ENCODE assay signal across 1 cellular context in the genomic region with DNA sequence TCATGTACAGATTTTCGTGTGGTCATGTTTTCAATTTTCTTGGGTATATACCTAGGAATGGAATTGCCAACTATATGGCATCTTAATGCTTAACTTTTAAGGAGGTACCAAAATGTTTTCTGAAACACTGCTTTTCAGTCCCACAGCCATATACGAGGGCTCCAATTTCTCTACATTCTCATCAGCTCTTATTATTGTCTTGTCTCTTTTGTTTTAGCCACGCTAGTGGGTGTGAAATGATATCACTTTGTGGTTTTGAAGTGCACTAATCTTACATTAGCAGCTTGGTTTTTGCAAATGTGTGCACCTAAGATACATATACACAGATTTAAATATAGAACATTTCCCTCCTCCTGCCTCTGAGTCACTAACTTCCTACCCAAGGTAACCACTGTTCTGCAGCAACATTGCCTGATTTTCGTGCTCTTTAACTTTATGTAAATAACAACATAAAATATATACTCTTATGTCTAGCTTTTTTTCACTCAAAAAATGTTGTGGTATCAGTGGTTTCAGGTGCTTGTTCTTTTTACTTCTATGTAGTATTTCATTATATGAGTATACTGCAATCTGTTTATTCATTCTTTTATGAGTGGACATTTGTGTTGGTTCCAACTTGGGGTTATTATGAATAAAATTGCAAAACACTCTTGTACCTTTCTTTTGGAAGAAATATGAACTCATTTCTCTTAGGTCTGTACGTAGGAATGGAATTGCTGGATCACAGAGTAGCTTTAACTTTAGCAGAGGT.
TF ChIP-seq lines count a peak whose summit lies in the region.

No MANE protein-coding gene starts in this region.

TF ChIP-seq in K562, 482 proteins besides CTCF, POLR2A, EP300 and RAD21 (continued from another document and continues in another):
- TF ChIP-seq ZNF134 (CRISPR knock-in tag; conservative IDR thresholded peaks at IDR 0.05), result 0 out of 2 replicates have a peak, but pooled peaks have one; percentile 37
- peak in 1 of 2 experiments; percentile 76; a peak in 2 of 4 replicates for TF ChIP-seq ETV6 (IDR thresholded peaks at IDR 0.05; ENCODE audit: borderline replicate concordance in 1 of 2, low read depth in 2 of 2, low read length in 1 of 2)
- no peak for TF ChIP-seq ETV6 (CRISPR knock-in tag; IDR thresholded peaks at IDR 0.05; ENCODE audit: borderline replicate concordance)
- TF ChIP-seq ZNF384 (IDR thresholded peaks at IDR 0.05; ENCODE audit: low read depth, low read length), result no peak
- TF ChIP-seq, protein P1, sequence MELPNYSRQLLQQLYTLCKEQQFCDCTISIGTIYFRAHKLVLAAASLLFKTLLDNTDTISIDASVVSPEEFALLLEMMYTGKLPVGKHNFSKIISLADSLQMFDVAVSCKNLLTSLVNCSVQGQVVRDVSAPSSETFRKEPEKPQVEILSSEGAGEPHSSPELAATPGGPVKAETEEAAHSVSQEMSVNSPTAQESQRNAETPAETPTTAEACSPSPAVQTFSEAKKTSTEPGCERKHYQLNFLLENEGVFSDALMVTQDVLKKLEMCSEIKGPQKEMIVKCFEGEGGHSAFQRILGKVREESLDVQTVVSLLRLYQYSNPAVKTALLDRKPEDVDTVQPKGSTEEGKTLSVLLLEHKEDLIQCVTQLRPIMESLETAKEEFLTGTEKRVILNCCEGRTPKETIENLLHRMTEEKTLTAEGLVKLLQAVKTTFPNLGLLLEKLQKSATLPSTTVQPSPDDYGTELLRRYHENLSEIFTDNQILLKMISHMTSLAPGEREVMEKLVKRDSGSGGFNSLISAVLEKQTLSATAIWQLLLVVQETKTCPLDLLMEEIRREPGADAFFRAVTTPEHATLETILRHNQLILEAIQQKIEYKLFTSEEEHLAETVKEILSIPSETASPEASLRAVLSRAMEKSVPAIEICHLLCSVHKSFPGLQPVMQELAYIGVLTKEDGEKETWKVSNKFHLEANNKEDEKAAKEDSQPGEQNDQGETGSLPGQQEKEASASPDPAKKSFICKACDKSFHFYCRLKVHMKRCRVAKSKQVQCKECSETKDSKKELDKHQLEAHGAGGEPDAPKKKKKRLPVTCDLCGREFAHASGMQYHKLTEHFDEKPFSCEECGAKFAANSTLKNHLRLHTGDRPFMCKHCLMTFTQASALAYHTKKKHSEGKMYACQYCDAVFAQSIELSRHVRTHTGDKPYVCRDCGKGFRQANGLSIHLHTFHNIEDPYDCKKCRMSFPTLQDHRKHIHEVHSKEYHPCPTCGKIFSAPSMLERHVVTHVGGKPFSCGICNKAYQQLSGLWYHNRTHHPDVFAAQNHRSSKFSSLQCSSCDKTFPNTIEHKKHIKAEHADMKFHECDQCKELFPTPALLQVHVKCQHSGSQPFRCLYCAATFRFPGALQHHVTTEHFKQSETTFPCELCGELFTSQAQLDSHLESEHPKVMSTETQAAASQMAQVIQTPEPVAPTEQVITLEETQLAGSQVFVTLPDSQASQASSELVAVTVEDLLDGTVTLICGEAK (IDR thresholded peaks at IDR 0.05), result peak; percentile 38; the same call in 1 of the 2 replicates
- TF ChIP-seq, protein P1 (CRISPR knock-in tag; IDR thresholded peaks at IDR 0.05), result no peak
- TF ChIP-seq TBP (optimal IDR thresholded peaks at IDR 0.05; ENCODE audit: low read depth, low read length), result no peak
- no peak for TF ChIP-seq RBM34 (IDR thresholded peaks at IDR 0.05; ENCODE audit: borderline replicate concordance, insufficient read depth, low read length)
- no peak for TF ChIP-seq NFIX (CRISPR knock-in tag; IDR thresholded peaks at IDR 0.05; ENCODE audit: low read depth)
- no peak for TF ChIP-seq HCFC1 (IDR thresholded peaks at IDR 0.05; ENCODE audit: low read depth, low read length)
- TF ChIP-seq SMARCC2 (IDR thresholded peaks at IDR 0.05; ENCODE audit: low read depth), result peak; percentile 97
- TF ChIP-seq ERF (CRISPR knock-in tag; IDR thresholded peaks at IDR 0.05), result no peak
- peak; percentile 99 for TF ChIP-seq TAL1 (IDR thresholded peaks at IDR 0.05)
- TF ChIP-seq RBM17 (IDR thresholded peaks at IDR 0.05; ENCODE audit: borderline replicate concordance, low read depth, low read length), result no peak
- no peak for TF ChIP-seq ZNF586 (CRISPR knock-in tag; conservative IDR thresholded peaks at IDR 0.05)
- no peak for TF ChIP-seq NCOA4 (IDR thresholded peaks at IDR 0.05; ENCODE audit: partially characterized antibody)
- no peak for TF ChIP-seq L3MBTL2 (IDR thresholded peaks at IDR 0.05)
- TF ChIP-seq HMG20A (CRISPR knock-in tag; conservative IDR thresholded peaks at IDR 0.05), result no peak
- no peak for TF ChIP-seq PPARD (CRISPR knock-in tag; IDR thresholded peaks at IDR 0.05)
- TF ChIP-seq NR3C1 (CRISPR knock-in tag; IDR thresholded peaks at IDR 0.05), result no peak
- no peak for TF ChIP-seq NFE2L1 (tag; IDR thresholded peaks at IDR 0.05; ENCODE audit: borderline replicate concordance, low read depth)
- no peak for TF ChIP-seq ZNF24 (IDR thresholded peaks at IDR 0.05)
- peak; percentile 93 to 97 for TF ChIP-seq TRIM24 (IDR thresholded peaks at IDR 0.05)
- no peak for TF ChIP-seq SREBF1 (IDR thresholded peaks at IDR 0.05; ENCODE audit: borderline replicate concordance, low read depth, low read length)
- TF ChIP-seq HDAC2 (IDR thresholded peaks at IDR 0.05), result peak; percentile 95
- peak; percentile 80 for TF ChIP-seq SMAD1 (IDR thresholded peaks at IDR 0.05; ENCODE audit: low read depth, low read length, partially characterized antibody)
- peak; percentile 96 for TF ChIP-seq ZFP36 (IDR thresholded peaks at IDR 0.05; ENCODE audit: low read depth, low read length, partially characterized antibody)
- TF ChIP-seq, protein P2, sequence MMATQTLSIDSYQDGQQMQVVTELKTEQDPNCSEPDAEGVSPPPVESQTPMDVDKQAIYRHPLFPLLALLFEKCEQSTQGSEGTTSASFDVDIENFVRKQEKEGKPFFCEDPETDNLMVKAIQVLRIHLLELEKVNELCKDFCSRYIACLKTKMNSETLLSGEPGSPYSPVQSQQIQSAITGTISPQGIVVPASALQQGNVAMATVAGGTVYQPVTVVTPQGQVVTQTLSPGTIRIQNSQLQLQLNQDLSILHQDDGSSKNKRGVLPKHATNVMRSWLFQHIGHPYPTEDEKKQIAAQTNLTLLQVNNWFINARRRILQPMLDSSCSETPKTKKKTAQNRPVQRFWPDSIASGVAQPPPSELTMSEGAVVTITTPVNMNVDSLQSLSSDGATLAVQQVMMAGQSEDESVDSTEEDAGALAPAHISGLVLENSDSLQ (IDR thresholded peaks at IDR 0.05), result no peak
- TF ChIP-seq, protein P3, sequence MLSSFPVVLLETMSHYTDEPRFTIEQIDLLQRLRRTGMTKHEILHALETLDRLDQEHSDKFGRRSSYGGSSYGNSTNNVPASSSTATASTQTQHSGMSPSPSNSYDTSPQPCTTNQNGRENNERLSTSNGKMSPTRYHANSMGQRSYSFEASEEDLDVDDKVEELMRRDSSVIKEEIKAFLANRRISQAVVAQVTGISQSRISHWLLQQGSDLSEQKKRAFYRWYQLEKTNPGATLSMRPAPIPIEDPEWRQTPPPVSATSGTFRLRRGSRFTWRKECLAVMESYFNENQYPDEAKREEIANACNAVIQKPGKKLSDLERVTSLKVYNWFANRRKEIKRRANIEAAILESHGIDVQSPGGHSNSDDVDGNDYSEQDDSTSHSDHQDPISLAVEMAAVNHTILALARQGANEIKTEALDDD (IDR thresholded peaks at IDR 0.05), result peak; percentile 60; the same call in 1 of the 2 replicates
- TF ChIP-seq ZNF253 (CRISPR knock-in tag; conservative IDR thresholded peaks at IDR 0.05), result no peak
- no peak for TF ChIP-seq CEBPB (tag; IDR thresholded peaks at IDR 0.05)
- TF ChIP-seq XRCC4 (IDR thresholded peaks at IDR 0.05; ENCODE audit: extremely low read depth, insufficient read depth, insufficient read length), result no peak
- peak in 1 of 2 experiments; percentile 61; a peak in 2 of 4 replicates for TF ChIP-seq MAZ (CRISPR knock-in tag; conservative IDR thresholded peaks at IDR 0.05 in 1 of 2, IDR thresholded peaks at IDR 0.05 in 1 of 2)
- TF ChIP-seq, protein P4, sequence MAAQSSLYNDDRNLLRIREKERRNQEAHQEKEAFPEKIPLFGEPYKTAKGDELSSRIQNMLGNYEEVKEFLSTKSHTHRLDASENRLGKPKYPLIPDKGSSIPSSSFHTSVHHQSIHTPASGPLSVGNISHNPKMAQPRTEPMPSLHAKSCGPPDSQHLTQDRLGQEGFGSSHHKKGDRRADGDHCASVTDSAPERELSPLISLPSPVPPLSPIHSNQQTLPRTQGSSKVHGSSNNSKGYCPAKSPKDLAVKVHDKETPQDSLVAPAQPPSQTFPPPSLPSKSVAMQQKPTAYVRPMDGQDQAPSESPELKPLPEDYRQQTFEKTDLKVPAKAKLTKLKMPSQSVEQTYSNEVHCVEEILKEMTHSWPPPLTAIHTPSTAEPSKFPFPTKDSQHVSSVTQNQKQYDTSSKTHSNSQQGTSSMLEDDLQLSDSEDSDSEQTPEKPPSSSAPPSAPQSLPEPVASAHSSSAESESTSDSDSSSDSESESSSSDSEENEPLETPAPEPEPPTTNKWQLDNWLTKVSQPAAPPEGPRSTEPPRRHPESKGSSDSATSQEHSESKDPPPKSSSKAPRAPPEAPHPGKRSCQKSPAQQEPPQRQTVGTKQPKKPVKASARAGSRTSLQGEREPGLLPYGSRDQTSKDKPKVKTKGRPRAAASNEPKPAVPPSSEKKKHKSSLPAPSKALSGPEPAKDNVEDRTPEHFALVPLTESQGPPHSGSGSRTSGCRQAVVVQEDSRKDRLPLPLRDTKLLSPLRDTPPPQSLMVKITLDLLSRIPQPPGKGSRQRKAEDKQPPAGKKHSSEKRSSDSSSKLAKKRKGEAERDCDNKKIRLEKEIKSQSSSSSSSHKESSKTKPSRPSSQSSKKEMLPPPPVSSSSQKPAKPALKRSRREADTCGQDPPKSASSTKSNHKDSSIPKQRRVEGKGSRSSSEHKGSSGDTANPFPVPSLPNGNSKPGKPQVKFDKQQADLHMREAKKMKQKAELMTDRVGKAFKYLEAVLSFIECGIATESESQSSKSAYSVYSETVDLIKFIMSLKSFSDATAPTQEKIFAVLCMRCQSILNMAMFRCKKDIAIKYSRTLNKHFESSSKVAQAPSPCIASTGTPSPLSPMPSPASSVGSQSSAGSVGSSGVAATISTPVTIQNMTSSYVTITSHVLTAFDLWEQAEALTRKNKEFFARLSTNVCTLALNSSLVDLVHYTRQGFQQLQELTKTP (IDR thresholded peaks at IDR 0.05; ENCODE audit: low read depth in 1 of 2, partially characterized antibody in 2 of 2), result peak in 1 of 2 experiments; percentile 79
- TF ChIP-seq POLR2B (IDR thresholded peaks at IDR 0.05; ENCODE audit: low read depth, partially characterized antibody), result no peak
- no peak; the same call in 1 of the 2 replicates for TF ChIP-seq CBX1 (IDR thresholded peaks at IDR 0.05; ENCODE audit: low read depth)
- TF ChIP-seq ZNF79 (CRISPR knock-in tag; IDR thresholded peaks at IDR 0.05; ENCODE audit: low read depth), result no peak
- no peak for TF ChIP-seq SMAD2 (IDR thresholded peaks at IDR 0.05; ENCODE audit: low read depth, low read length)
- TF ChIP-seq, protein P5, sequence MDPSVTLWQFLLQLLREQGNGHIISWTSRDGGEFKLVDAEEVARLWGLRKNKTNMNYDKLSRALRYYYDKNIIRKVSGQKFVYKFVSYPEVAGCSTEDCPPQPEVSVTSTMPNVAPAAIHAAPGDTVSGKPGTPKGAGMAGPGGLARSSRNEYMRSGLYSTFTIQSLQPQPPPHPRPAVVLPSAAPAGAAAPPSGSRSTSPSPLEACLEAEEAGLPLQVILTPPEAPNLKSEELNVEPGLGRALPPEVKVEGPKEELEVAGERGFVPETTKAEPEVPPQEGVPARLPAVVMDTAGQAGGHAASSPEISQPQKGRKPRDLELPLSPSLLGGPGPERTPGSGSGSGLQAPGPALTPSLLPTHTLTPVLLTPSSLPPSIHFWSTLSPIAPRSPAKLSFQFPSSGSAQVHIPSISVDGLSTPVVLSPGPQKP (CRISPR knock-in tag; IDR thresholded peaks at IDR 0.05), result no peak
- peak; percentile 80 to 82 for TF ChIP-seq NCOA2 (IDR thresholded peaks at IDR 0.05; ENCODE audit: partially characterized antibody in 2 of 2)
- no peak for TF ChIP-seq POLR3A (IDR thresholded peaks at IDR 0.05; ENCODE audit: borderline replicate concordance, extremely low read depth, insufficient read depth, insufficient read length)
- no peak for TF ChIP-seq RFX5 (IDR thresholded peaks at IDR 0.05; ENCODE audit: low read depth, low read length)
